8 cellular contexts compared by ENCODE assay signal in genomic region chr5:172770374-172770674, GRCh38. TPM values are rescaled to one million over a fixed set of nuclear protein-coding genes. Genes with fewer than 3 reads are reported as not detected.
DNase-seq lines count a peak whose midpoint lies in the region; ATAC-seq and TF ChIP-seq lines count a peak whose summit lies in the region.

No MANE protein-coding gene starts in this region.

- TF ChIP-seq POLR2A in vagina (IDR thresholded peaks at IDR 0.05) = peak in 1 of 2 donors; percentile 18

- H3K4me3 Mint-ChIP-seq in memory B cell = peak overlapping the region; percentile 92

- no peak for TF ChIP-seq CTCF in AG04450 (IDR thresholded peaks at IDR 0.05; ENCODE audit: low read depth, low read length)
- no peak for TF ChIP-seq CTCF in astrocyte of the spinal cord (IDR thresholded peaks at IDR 0.05; ENCODE audit: low read depth, low read length)
- TF ChIP-seq CTCF in vagina (IDR thresholded peaks at IDR 0.05) = no peak

- CTCF ChIA-PET in AG04450 (lab: Charles Lee) = interaction anchor here (1.4 to 5.2 kb wide), 3 partner anchors 56 to 162 kb away, joined by 3 to 39 read pairs (median 9); no protein-coding TSS in a partner anchor

- no peaks in the 10 kb centered on the region for H3K27me3 ChIP-seq in AG04450 (ENCODE audit: control insufficient read depth, insufficient read depth, low read length)
- no peaks in the 10 kb centered on the region for H3K27me3 ChIP-seq in vagina

- H3K9me3 ChIP-seq in AG04450 (ENCODE audit: control insufficient read depth, insufficient read depth, low read length) (peaks cover 3% of the 10 kb centered on the region; the same call in 1 of the 2 replicates), vagina (no peaks in the 10 kb centered on the region)

- in situ Hi-C loops in astrocyte of the spinal cord (cut with HindIII; ENCODE audit: low sequenced_read_pairs) = no loop called here

- peak overlapping the region; percentile 100 for H3K27ac Mint-ChIP-seq in memory B cell

- H3K36me3 Mint-ChIP-seq in memory B cell = peaks cover 16% of the 10 kb centered on the region

- peak overlapping the region; percentile 100 for H3K4me3 ChIP-seq in AG04450 (ENCODE audit: low read depth, low read length)
- peak overlapping the region; percentile 94 for H3K4me3 ChIP-seq in astrocyte of the spinal cord (ENCODE audit: low read depth, low read length)
- peak overlapping the region; percentile 91 to 99 for H3K4me3 ChIP-seq in vagina

- no peaks in the 10 kb centered on the region for H3K9me3 Mint-ChIP-seq in memory B cell

- DNase-seq in AG04450 (ENCODE audit: low read depth, low spot score) (no peak), astrocyte of the spinal cord (ENCODE audit: low read depth, low spot score) (peak; percentile 43), memory B cell (ENCODE audit: low spot score in 2 of 2) (peak in 1 of 2 donors; percentile 52), vagina (ENCODE audit: extremely low spot score in 2 of 2) (no peak), activated gamma-delta T cell treated with Interleukin-2 at 50 U/mL for 16 hours (no peak), SHP77 treated with DMSO at 0.1 percent for 48 hours (lab: John Stamatoyannopoulos, UW) (no peak), HCEC 1CT (no peak)

- H3K27ac ChIP-seq in AG04450 (ENCODE audit: low read depth, low read length) (peak overlapping the region; percentile 98), vagina (peak overlapping the region; percentile 98)

- H3K4me1 Mint-ChIP-seq in memory B cell = peaks cover 32% of the 10 kb centered on the region

- POLR2A ChIA-PET in AG04450 (lab: Yijun Ruan, JAX) = interaction anchor here (0.6 to 5.0 kb wide), 19 partner anchors 12 to 180 kb away, joined by 3 to 104 read pairs (median 14); no protein-coding TSS in a partner anchor

- H3K4me1 ChIP-seq in vagina = peaks cover 71% of the 10 kb centered on the region

- intact Hi-C loops in vagina (cut with DNase I) = loop anchor here (2.0 to 5.0 kb wide), 2 partner anchors 54 to 102 kb away; no protein-coding TSS in a partner anchor

- ATAC-seq in HG03520 (IDR thresholded peaks at IDR 0.05; ENCODE audit: unreplicated experiment) = peak; percentile 28
- no peak for ATAC-seq in memory B cell (ENCODE audit: low read depth)

- H3K27me3 Mint-ChIP-seq in memory B cell = no peaks in the 10 kb centered on the region

- H3K36me3 ChIP-seq in vagina = peaks cover 11 to 33% of the 10 kb centered on the region in 2 donors

RNA-seq across cellular contexts. Expression of gene DUSP1, which starts 0.7 kb away (rescaled TPM):
- 98.8 and 147 TPM in 2 replicates for polyA plus RNA-seq in AG04450 (2011; rRNA removed)
- polyA minus RNA-seq in AG04450 (2011; rRNA and poly(A)+ RNA removed) = 187 and 265 TPM in 2 replicates
- 2,876 TPM for total RNA-seq in vagina
